In genomic region chr11:116225784-116226410, GRCh38 we compare ENCODE assay signal across 19 cellular contexts.
A peak's percentile ranks its signal among the peaks of the same experiment; 100 is the strongest.
DNase-seq lines count a peak whose midpoint lies in the region; ATAC-seq, FAIRE-seq and TF ChIP-seq lines count a peak whose summit lies in the region.
"Had no signal": no experiment of that assay in that cellular context is flagged by ENCODE, and none has a peak within 500 bp of the region (broad histone marks: within the 10 kb centered on the region; RNA-seq: fewer than 3 reads in every experiment).

No MANE protein-coding gene starts in this region.

- H2AFZ ChIP-seq in GM12878 (ENCODE audit: control insufficient read depth, low read depth, low read length): no peak overlapping the region

- H3K36me3 ChIP-seq in left ventricle myocardium inferior (no peaks in the 10 kb centered on the region), GM12878 (ENCODE audit: control insufficient read depth in 2 of 2, insufficient read depth in 2 of 2, low read length in 1 of 2) (no peaks in the 10 kb centered on the region), small intestine (ENCODE audit: control insufficient read depth in 2 of 2, insufficient read depth in 2 of 2, low read length in 2 of 2) (no peaks in the 10 kb centered on the region)
- H3K36me3 ChIP-seq: BLaER1, SJSA1 had no signal

- no peaks in the 10 kb centered on the region for H3K79me2 ChIP-seq in GM12878 (ENCODE audit: control insufficient read depth, insufficient read depth, low read length)

- FAIRE-seq in GM12878 (lab: Jason Lieb, UNC) (no peak), small intestine (lab: Jason Lieb, UNC) (no peak)

- H3K4me2 ChIP-seq in GM12878 (ENCODE audit: control insufficient read depth, insufficient read depth): no peak overlapping the region
- H3K4me2 ChIP-seq: BLaER1 had no signal

- WGBS in right cardiac atrium: 50% methylated on average over 4 of the region's 4 CpGs
- 63% methylated on average over 4 of the region's 4 CpGs for WGBS in GM12878 (ENCODE audit: insufficient coverage, insufficient replicate concordance, low lambda C conversion rate, missing lambda C conversion rate)
- 10 to 41% (median 17%) methylated on average over 4 of the region's 4 CpGs for whole genome bisulfite sequencing in small intestine, 3 donors

- SMC1A ChIA-PET in GM12878 (lab: Charles Lee; ENCODE audit: uncharacterized antibody, unreplicated experiment): interaction anchor here (0.8 kb wide), 1 partner anchor 8 kb away, joined by 3 read pairs; no protein-coding TSS in a partner anchor

- TF ChIP-seq EP300 in GM12878 (IDR thresholded peaks at IDR 0.05; ENCODE audit: borderline replicate concordance in 1 of 2, control insufficient read depth in 1 of 2, low read depth in 2 of 2, low read length in 2 of 2): no peak

- no peaks in the 10 kb centered on the region for H3K9me3 ChIP-seq in left ventricle myocardium inferior (replicated peaks)
- no peaks in the 10 kb centered on the region for H3K9me3 ChIP-seq in right cardiac atrium (ENCODE audit: control insufficient read depth, low read length)
- H3K9me3 ChIP-seq in GM12878 (replicated peaks; ENCODE audit: control insufficient read depth, insufficient read depth, low read length): no peaks in the 10 kb centered on the region
- no peaks in the 10 kb centered on the region for H3K9me3 ChIP-seq in small intestine (ENCODE audit: control insufficient read depth, low read depth)
- H3K9me3 ChIP-seq: BLaER1, SJSA1 had no signal

- in situ Hi-C loops in GM12878 (cut with MboI): no loop called here

- no peak for TF ChIP-seq RAD21 in GM12878 (IDR thresholded peaks at IDR 0.05; ENCODE audit: insufficient read depth, low read depth, low read length)

- DNase-seq in left ventricle myocardium inferior (no peak), right cardiac atrium (no peak), GM12878 (ENCODE audit: low read depth, low spot score) (no peak), mesenteric fat pad (ENCODE audit: low spot score) (peak; percentile 18), small intestine (peak; percentile 56), iPS-NIHi11 (ENCODE audit: low spot score) (no peak)
- DNase-seq: CD4-positive, alpha-beta memory T cell; DMS53; Kasumi-1; MM.1S; NCI-H1092 treated with DMSO at 0.1 percent for 48 hours; NCI-H1694; NCI-H2081 treated with DMSO at 0.1 percent for 48 hours; NCI-H510A treated with DMSO at 0.1 percent for 48 hours; PC-3 had no signal

- TF ChIP-seq POLR2A in GM12878 (IDR thresholded peaks at IDR 0.05; ENCODE audit: low read depth, low read length): no peak

- H3K27me3 ChIP-seq in left ventricle myocardium inferior (ENCODE audit: low read depth) (peaks cover 64% of the 10 kb centered on the region), right cardiac atrium (ENCODE audit: control insufficient read depth, insufficient read depth) (no peaks in the 10 kb centered on the region), GM12878 (replicated peaks in 1 of 2; ENCODE audit: control insufficient read depth in 2 of 2, insufficient read depth in 2 of 2, low read length in 1 of 2) (no peaks in the 10 kb centered on the region), small intestine (ENCODE audit: control insufficient read depth in 2 of 2, insufficient read depth in 2 of 2, low read length in 2 of 2) (peaks cover under 1 to 4% of the 10 kb centered on the region in 2 donors)
- H3K27me3 ChIP-seq: BLaER1, SJSA1 had no signal

- H3K27ac ChIP-seq in left ventricle myocardium inferior (replicated peaks) (peak overlapping the region; percentile 14), right cardiac atrium (ENCODE audit: low read length) (no peak overlapping the region), GM12878 (ENCODE audit: control insufficient read depth, insufficient read depth) (no peak overlapping the region), small intestine (ENCODE audit: low read depth in 1 of 2, low read length in 1 of 2) (no peak overlapping the region)
- H3K27ac ChIP-seq: BLaER1, SJSA1 had no signal

- POLR2A ChIA-PET in GM12878 (lab: Charles Lee): no interaction called here

- BruUV-seq in GM12878 (replicated peaks; lab: Mats Ljungman, UMichigan): no TSS peak

- H3K4me1 ChIP-seq in left ventricle myocardium inferior (no peaks in the 10 kb centered on the region), right cardiac atrium (ENCODE audit: control insufficient read depth, insufficient read depth, low read length) (no peaks in the 10 kb centered on the region), GM12878 (ENCODE audit: control insufficient read depth, insufficient read depth, low read length) (no peaks in the 10 kb centered on the region), small intestine (ENCODE audit: control insufficient read depth in 2 of 2, insufficient read depth in 1 of 2, low read depth in 1 of 2, low read length in 1 of 2) (peaks cover 0 to 3% of the 10 kb centered on the region in 2 donors)
- H3K4me1 ChIP-seq: SJSA1 had no signal

- TF ChIP-seq CTCF in left ventricle myocardium inferior (IDR thresholded peaks at IDR 0.05; ENCODE audit: borderline replicate concordance) (no peak), GM12878 (IDR thresholded peaks at IDR 0.05 in 2 of 3, conservative IDR thresholded peaks at IDR 0.05 in 1 of 3; ENCODE audit: control insufficient read depth in 2 of 3, extremely low read depth in 1 of 3, insufficient read depth in 1 of 3, low read depth in 3 of 3, low read length in 3 of 3) (no peak)

- ATAC-seq in right cardiac atrium: no peak
- ATAC-seq in GM12878: peak; percentile 44
- no peak for ATAC-seq in GM19452 (IDR thresholded peaks at IDR 0.05; ENCODE audit: unreplicated experiment)
- no peak for ATAC-seq in HG03139 (IDR thresholded peaks at IDR 0.05; ENCODE audit: unreplicated experiment)
- ATAC-seq: PC-3 had no signal

- H3K9ac ChIP-seq in GM12878 (ENCODE audit: control insufficient read depth, insufficient read depth, low read length): no peak overlapping the region
- H3K9ac ChIP-seq: BLaER1 had no signal

- intact Hi-C loops in left ventricle myocardium inferior (cut with micrococcal nuclease) (no loop called here), right cardiac atrium (cut with DNase I) (no loop called here), GM12878 (cut with micrococcal nuclease; ENCODE audit: unreplicated experiment) (no loop called here)

- no peaks in the 10 kb centered on the region for H4K20me1 ChIP-seq in GM12878 (ENCODE audit: control insufficient read depth, insufficient read depth)
- H4K20me1 ChIP-seq: BLaER1 had no signal

- CTCF ChIA-PET in GM12878 (lab: Yijun Ruan, JAX): interaction anchor here (1.1 to 1.7 kb wide), 4 partner anchors 7 to 901 kb away, joined by 3 to 4 read pairs (median 4); no protein-coding TSS in a partner anchor

- RAD21 ChIA-PET in GM12878 (lab: Charles Lee; ENCODE audit: unreplicated experiment): interaction anchor here (0.7 kb wide), 1 partner anchor 797 kb away, joined by 3 read pairs; no protein-coding TSS in a partner anchor

- no peak overlapping the region for H3K4me3 ChIP-seq in left ventricle myocardium inferior
- H3K4me3 ChIP-seq in right cardiac atrium (ENCODE audit: low read length): no peak overlapping the region
- H3K4me3 ChIP-seq in GM12878: no peak overlapping the region
- no peak overlapping the region for H3K4me3 ChIP-seq in small intestine (ENCODE audit: low read depth in 1 of 2, low read length in 2 of 2)
- H3K4me3 ChIP-seq: BLaER1, SJSA1 had no signal

TF ChIP-seq in GM12878, 131 proteins besides CTCF, POLR2A, EP300 and RAD21 (continues in another document):
- no peak for TF ChIP-seq SMAD1 (IDR thresholded peaks at IDR 0.05; ENCODE audit: low read depth, partially characterized antibody)
- TF ChIP-seq ZNF217 (IDR thresholded peaks at IDR 0.05): no peak
- TF ChIP-seq TCF7 (IDR thresholded peaks at IDR 0.05; ENCODE audit: borderline replicate concordance): no peak
- no peak for TF ChIP-seq BCLAF1 (IDR thresholded peaks at IDR 0.05)
- TF ChIP-seq CREM (IDR thresholded peaks at IDR 0.05; ENCODE audit: low read depth): no peak
- no peak for TF ChIP-seq MLLT1 (IDR thresholded peaks at IDR 0.05)

Comparison
In these comparisons a context has a peak if more than half of its experiments do, and no peak if none do; other contexts are left out.
1. DNase-seq: peak in mesenteric fat pad (single experiment) and small intestine (single experiment); none in left ventricle myocardium inferior (single experiment), right cardiac atrium (0 of 3), GM12878 (single experiment) and iPS-NIHi11 (single experiment).